ENCODE assay signal across 10 cellular contexts in the genomic region with DNA sequence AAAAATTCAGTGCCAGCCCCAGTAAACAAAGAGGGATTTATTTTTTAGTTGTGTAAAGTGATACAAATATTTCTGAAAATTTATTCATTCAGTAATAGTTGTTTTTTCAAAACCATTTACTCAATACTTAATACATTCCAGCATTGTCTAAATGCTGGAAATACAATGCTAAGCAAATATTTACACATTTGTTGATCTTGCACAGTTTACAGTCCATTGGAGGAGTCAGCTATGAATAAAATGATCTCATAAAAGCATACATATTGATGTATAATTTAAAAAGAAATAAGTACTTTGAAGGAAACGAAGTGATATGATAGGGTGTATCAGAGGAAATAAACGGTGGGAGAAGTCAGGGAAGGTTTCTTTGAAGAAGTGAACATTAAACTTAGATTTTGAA.
"Had no signal": no experiment of that assay in that cellular context is flagged by ENCODE, and none has a peak within 500 bp of the region (broad histone marks: within the 10 kb centered on the region; RNA-seq: fewer than 3 reads in every experiment).

No MANE protein-coding gene starts in this region.

- H2AFZ ChIP-seq: GM23248 had no signal

- H3K9ac ChIP-seq: GM23248 had no signal

- H3K4me3 ChIP-seq: GM23248, HAP-1, K562 had no signal

- H3K4me1 ChIP-seq: HAP-1 had no signal

- DNase-seq: GM23248, GOT3, H7, HFFc6, IMR-90, KG1 had no signal

- ATAC-seq: HCT116, K562 had no signal

- H3K9me3 ChIP-seq: HAP-1 had no signal

- H3K36me3 ChIP-seq: HAP-1 had no signal

- H3K27ac ChIP-seq: GM23248, HL-60 had no signal
